8 cellular contexts compared by ENCODE assay signal in the genomic region with DNA sequence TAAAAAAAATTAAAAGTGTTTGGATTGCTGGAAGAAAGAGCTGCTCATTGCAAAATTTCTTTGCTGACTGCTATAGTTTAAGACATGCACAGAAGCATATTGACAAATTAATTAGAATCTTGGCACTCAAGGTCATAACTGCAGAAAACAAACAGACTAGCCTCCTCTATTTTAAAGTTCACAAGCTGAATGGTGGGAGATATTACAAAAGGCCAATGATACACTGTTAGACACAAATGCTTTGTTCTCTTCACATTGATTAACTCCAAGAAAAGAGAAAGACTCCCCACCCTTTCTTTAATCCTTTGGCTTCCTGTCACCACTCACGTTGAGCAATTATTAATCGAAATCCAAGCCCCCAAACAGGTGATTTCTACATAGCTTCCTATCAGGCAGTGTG.
"Had no signal": no experiment of that assay in that cellular context is flagged by ENCODE, and none has a peak within 500 bp of the region (broad histone marks: within the 10 kb centered on the region; RNA-seq: fewer than 3 reads in every experiment).

No MANE protein-coding gene starts in this region.

- DNase-seq: GDM1, GF-D8 had no signal

- FAIRE-seq: G401.6, GM12878, GM12891, GM12892, GM18507, GM19239 had no signal

- H3K4me3 ChIP-seq: GM12878 had no signal

- ATAC-seq: GM12878 had no signal
